16 cellular contexts compared by ENCODE assay signal in the genomic region with DNA sequence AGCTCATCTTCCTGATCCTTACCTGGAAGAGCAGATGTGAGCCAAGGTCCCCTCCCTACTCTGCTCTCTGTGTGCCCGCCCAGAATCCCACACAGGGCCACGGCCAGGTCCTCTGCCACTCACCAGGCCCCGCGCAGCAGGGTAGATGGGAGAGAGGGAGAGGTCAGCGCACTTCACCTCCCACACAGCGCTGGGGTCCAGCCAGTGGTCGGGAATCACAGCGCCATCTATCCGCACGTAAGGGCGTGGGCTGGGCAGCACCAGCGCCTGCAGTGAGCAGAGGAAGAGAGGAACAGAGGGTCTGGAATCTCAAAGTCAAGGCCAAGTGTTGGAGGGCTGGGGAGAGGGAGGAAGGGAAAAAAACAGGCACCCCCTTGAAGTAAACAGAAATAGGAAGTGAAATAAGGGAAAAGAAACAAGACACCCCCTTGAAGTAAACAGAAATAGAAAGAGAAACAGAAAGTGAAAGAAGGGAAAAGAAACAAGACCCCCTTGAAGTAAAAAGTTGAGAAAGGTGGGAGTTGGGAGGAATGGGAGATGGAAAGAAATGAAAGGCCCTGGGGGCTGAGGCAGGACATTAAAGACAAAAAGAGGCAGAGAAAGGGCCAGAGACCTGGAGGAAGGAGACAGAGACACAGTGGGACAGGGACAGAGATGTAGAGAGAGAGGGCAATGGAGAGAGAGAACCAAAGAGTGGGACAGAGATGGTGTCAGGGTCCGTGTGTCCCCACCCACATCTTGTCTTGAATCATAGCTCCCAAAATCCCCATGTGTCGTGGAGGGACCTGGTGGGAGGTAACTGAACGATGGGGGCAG. TPM values are rescaled to one million over a fixed set of nuclear protein-coding genes. Genes with fewer than 3 reads are reported as not detected.
DNase-seq lines count a peak whose midpoint lies in the region; ATAC-seq and TF ChIP-seq lines count a peak whose summit lies in the region.
"Had no signal": no experiment of that assay in that cellular context is flagged by ENCODE, and none has a peak within 500 bp of the region (broad histone marks: within the 10 kb centered on the region; RNA-seq: fewer than 3 reads in every experiment).

No MANE protein-coding gene starts in this region.

- peak overlapping the region in 1 of 2 donors; percentile 0 for H3K4me3 Mint-ChIP-seq in activated T-cell treated with anti-CD3 and anti-CD28 coated beads, Interleukin-2, amount 50 U/mL, for 72 hours
- no peak overlapping the region for H3K4me3 Mint-ChIP-seq in effector memory CD8-positive, alpha-beta T cell
- H3K4me3 Mint-ChIP-seq in stimulated activated naive CD8-positive, alpha-beta T cell treated with anti-CD3 and anti-CD28 coated beads, Interleukin-15, amount 100 ng/mL, for 72 hours: peak overlapping the region in 1 of 2 donors; percentile 7

- H4K8ac ChIP-seq in mesendoderm (ENCODE audit: low read depth, low read length): no peak overlapping the region

- H3K36me3 ChIP-seq in OCI-LY3 (replicated peaks; ENCODE audit: low read depth, low read length) (peaks cover 48% of the 10 kb centered on the region), mesendoderm (ENCODE audit: control insufficient read depth, insufficient read depth, low read length) (peaks cover 8% of the 10 kb centered on the region)
- H3K36me3 ChIP-seq: upper lobe of right lung had no signal

- H3K18ac ChIP-seq in mesendoderm (ENCODE audit: low read length): no peak overlapping the region

- H3K9me3 Mint-ChIP-seq in activated T-cell treated with anti-CD3 and anti-CD28 coated beads, Interleukin-2, amount 50 U/mL, for 72 hours: no peaks in the 10 kb centered on the region
- no peaks in the 10 kb centered on the region for H3K9me3 Mint-ChIP-seq in effector memory CD8-positive, alpha-beta T cell
- H3K9me3 Mint-ChIP-seq in stimulated activated naive CD8-positive, alpha-beta T cell treated with anti-CD3 and anti-CD28 coated beads, Interleukin-15, amount 100 ng/mL, for 72 hours: no peaks in the 10 kb centered on the region

- H3K4me2 ChIP-seq in OCI-LY3 (ENCODE audit: low read length): no peak overlapping the region
- no peak overlapping the region for H3K4me2 ChIP-seq in mesendoderm (ENCODE audit: low read length)
- H3K4me2 ChIP-seq: PC-9 had no signal

- no peak for ATAC-seq in activated T-cell treated with anti-CD3 and anti-CD28 coated beads, Interleukin-2, amount 50 U/mL, for 72 hours (replicated peaks in 1 of 2)
- ATAC-seq in effector memory CD8-positive, alpha-beta T cell (replicated peaks): no peak
- no peak for ATAC-seq in stimulated activated naive CD8-positive, alpha-beta T cell treated with anti-CD3 and anti-CD28 coated beads, Interleukin-15, amount 100 ng/mL, for 72 hours
- ATAC-seq: upper lobe of right lung had no signal

- no CpG with 5 or more reads among the region's 15 CpGs for WGBS in mesendoderm (ENCODE audit: extremely low coverage, insufficient coverage, low lambda C conversion rate)

- no peaks in the 10 kb centered on the region for H3K79me1 ChIP-seq in mesendoderm (ENCODE audit: low read length)

- DNase-seq in activated T-cell treated with anti-CD3 and anti-CD28 coated beads, Interleukin-2, amount 50 U/mL, for 72 hours: no peak
- DNase-seq in activated T-cell treated with anti-CD3 and anti-CD28 coated beads, Interleukin-2, amount 50 U/mL, for 1 hour: no peak
- no peak for DNase-seq in effector memory CD8-positive, alpha-beta T cell
- DNase-seq in stimulated activated naive CD8-positive, alpha-beta T cell treated with anti-CD3 and anti-CD28 coated beads, Interleukin-15, amount 100 ng/mL, for 72 hours: no peak
- DNase-seq in NCI-H2227 (lab: John Stamatoyannopoulos, UW; ENCODE audit: unreplicated experiment) (no peak), HPDE6-E6E7 (ENCODE audit: extremely low spot score) (no peak), mesendoderm (no peak)
- DNase-seq: activated CD4-positive, alpha-beta T cell treated with anti-CD3 and anti-CD28 coated beads, Interleukin-2, amount 50 U/mL, for 1 hour; cortex of kidney; DMS79 treated with DMSO at 0.1 percent for 48 hours; NCI-H345; PC-9; stimulated activated CD4-positive, alpha-beta T cell treated with anti-CD3 and anti-CD28 coated beads, Interleukin-12 subunit alpha, Interleukin-12 subunit beta, amount 100 ng/mL, for 4 hours; SW 1271; upper lobe of right lung had no signal

- no peak overlapping the region for H4K5ac ChIP-seq in mesendoderm (ENCODE audit: low read length)

- H3K9me3 ChIP-seq in OCI-LY3 (ENCODE audit: insufficient read depth, low read length): no peaks in the 10 kb centered on the region
- H3K9me3 ChIP-seq: upper lobe of right lung had no signal

- H2BK120ac ChIP-seq in mesendoderm (ENCODE audit: low read depth, low read length): no peak overlapping the region

- H3K4me3 ChIP-seq in OCI-LY3 (ENCODE audit: low read length) (no peak overlapping the region), mesendoderm (ENCODE audit: low read length) (no peak overlapping the region)
- H3K4me3 ChIP-seq: PC-9, upper lobe of right lung had no signal

- H3K27me3 Mint-ChIP-seq in activated T-cell treated with anti-CD3 and anti-CD28 coated beads, Interleukin-2, amount 50 U/mL, for 72 hours (ENCODE audit: low read depth): no peaks in the 10 kb centered on the region
- no peaks in the 10 kb centered on the region for H3K27me3 Mint-ChIP-seq in effector memory CD8-positive, alpha-beta T cell
- no peaks in the 10 kb centered on the region for H3K27me3 Mint-ChIP-seq in stimulated activated naive CD8-positive, alpha-beta T cell treated with anti-CD3 and anti-CD28 coated beads, Interleukin-15, amount 100 ng/mL, for 72 hours

- peaks cover 7 to 30% of the 10 kb centered on the region in 2 donors for H3K36me3 Mint-ChIP-seq in activated T-cell treated with anti-CD3 and anti-CD28 coated beads, Interleukin-2, amount 50 U/mL, for 72 hours (ENCODE audit: insufficient read depth in 2 of 2)
- peaks cover 5% of the 10 kb centered on the region for H3K36me3 Mint-ChIP-seq in effector memory CD8-positive, alpha-beta T cell (ENCODE audit: insufficient read depth)

- no peak overlapping the region for H3K56ac ChIP-seq in mesendoderm (ENCODE audit: low read length)

- H3K27ac ChIP-seq in OCI-LY3 (ENCODE audit: low read length) (no peak overlapping the region), mesendoderm (ENCODE audit: low read depth, low read length) (no peak overlapping the region)
- H3K27ac ChIP-seq: PC-9, upper lobe of right lung had no signal

- H3K23ac ChIP-seq in mesendoderm (ENCODE audit: low read length): no peak overlapping the region

- TF ChIP-seq CTCF in OCI-LY3 (IDR thresholded peaks at IDR 0.05; ENCODE audit: low read depth, low read length): peak; percentile 20; the same call in 1 of the 2 replicates

- no peak overlapping the region for H2AK5ac ChIP-seq in mesendoderm (ENCODE audit: low read length)

- no peak overlapping the region for H3K9ac ChIP-seq in OCI-LY3 (ENCODE audit: low read length)
- H3K9ac ChIP-seq in mesendoderm (ENCODE audit: low read length): no peak overlapping the region

- H3K4me1 ChIP-seq in OCI-LY3 (ENCODE audit: low read length) (peaks cover 17% of the 10 kb centered on the region), mesendoderm (ENCODE audit: control insufficient read depth, low read depth, low read length) (no peaks in the 10 kb centered on the region)

- no peak overlapping the region for H3K4ac ChIP-seq in mesendoderm (ENCODE audit: low read depth, low read length)

- H3K27me3 ChIP-seq in OCI-LY3 (ENCODE audit: low read depth, low read length) (no peaks in the 10 kb centered on the region), mesendoderm (ENCODE audit: insufficient read depth, low read length, poor library complexity) (no peaks in the 10 kb centered on the region)
- H3K27me3 ChIP-seq: upper lobe of right lung had no signal

- peaks cover 21% of the 10 kb centered on the region for H3K4me1 Mint-ChIP-seq in activated T-cell treated with anti-CD3 and anti-CD28 coated beads, Interleukin-2, amount 50 U/mL, for 72 hours (ENCODE audit: low read depth)
- H3K4me1 Mint-ChIP-seq in effector memory CD8-positive, alpha-beta T cell (ENCODE audit: low read depth in 2 of 2): peaks cover 5 to 11% of the 10 kb centered on the region in 2 donors
- peaks cover 29% of the 10 kb centered on the region for H3K4me1 Mint-ChIP-seq in stimulated activated naive CD8-positive, alpha-beta T cell treated with anti-CD3 and anti-CD28 coated beads, Interleukin-15, amount 100 ng/mL, for 72 hours

- H2BK5ac ChIP-seq in mesendoderm (ENCODE audit: low read length): no peak overlapping the region

- H3K27ac Mint-ChIP-seq in activated T-cell treated with anti-CD3 and anti-CD28 coated beads, Interleukin-2, amount 50 U/mL, for 72 hours: peak overlapping the region; percentile 88
- peak overlapping the region; percentile 68 to 90 for H3K27ac Mint-ChIP-seq in effector memory CD8-positive, alpha-beta T cell
- H3K27ac Mint-ChIP-seq in stimulated activated naive CD8-positive, alpha-beta T cell treated with anti-CD3 and anti-CD28 coated beads, Interleukin-15, amount 100 ng/mL, for 72 hours: peak overlapping the region; percentile 83 to 91

- H3K79me2 ChIP-seq in OCI-LY3 (ENCODE audit: low read length) (no peaks in the 10 kb centered on the region), mesendoderm (ENCODE audit: control insufficient read depth, insufficient read depth, low read length) (no peaks in the 10 kb centered on the region)

- H2BK15ac ChIP-seq in mesendoderm (replicated peaks; ENCODE audit: low read depth): no peak overlapping the region

- no peaks in the 10 kb centered on the region for H4K20me1 ChIP-seq in OCI-LY3 (ENCODE audit: insufficient read depth, low read length)

- no peak overlapping the region for H2AFZ ChIP-seq in OCI-LY3 (ENCODE audit: low read depth, low read length)
- H2AFZ ChIP-seq: PC-9 had no signal

RNA-seq across cellular contexts. Expression of gene PLA2G4C, which starts 7.1 kb away (rescaled TPM):
- 10 to 100 TPM; 13.7 to 23.9 TPM for total RNA-seq in activated T-cell treated with anti-CD3 and anti-CD28 coated beads, Interleukin-2, amount 50 U/mL, for 72 hours
- 5.3 TPM for polyA plus RNA-seq in mesendoderm (2013, experiment 1 of 2)
- 5.0 TPM for polyA plus RNA-seq in mesendoderm (2013, experiment 2 of 2)
- total RNA-seq: PC-9 had no signal

RNA-seq across cellular contexts. Expression of gene LIG1, which starts 52.4 kb away (rescaled TPM):
- 100 to 1,000 TPM; 156 to 212 TPM for total RNA-seq in activated T-cell treated with anti-CD3 and anti-CD28 coated beads, Interleukin-2, amount 50 U/mL, for 72 hours
- polyA plus RNA-seq in mesendoderm (2013, experiment 1 of 2): 47.5 TPM
- 46.6 TPM for polyA plus RNA-seq in mesendoderm (2013, experiment 2 of 2)

RNA-seq across cellular contexts. Expression of gene ZSWIM9, which starts 52.8 kb away (rescaled TPM):
- total RNA-seq in activated T-cell treated with anti-CD3 and anti-CD28 coated beads, Interleukin-2, amount 50 U/mL, for 72 hours: 10 to 100 TPM; 10.6 to 13.1 TPM
- polyA plus RNA-seq in mesendoderm (2013, experiment 1 of 2): 1.5 TPM
- 1.6 TPM for polyA plus RNA-seq in mesendoderm (2013, experiment 2 of 2)
